Comparison of ENCODE assay signal across 27 cellular contexts in the genomic region with DNA sequence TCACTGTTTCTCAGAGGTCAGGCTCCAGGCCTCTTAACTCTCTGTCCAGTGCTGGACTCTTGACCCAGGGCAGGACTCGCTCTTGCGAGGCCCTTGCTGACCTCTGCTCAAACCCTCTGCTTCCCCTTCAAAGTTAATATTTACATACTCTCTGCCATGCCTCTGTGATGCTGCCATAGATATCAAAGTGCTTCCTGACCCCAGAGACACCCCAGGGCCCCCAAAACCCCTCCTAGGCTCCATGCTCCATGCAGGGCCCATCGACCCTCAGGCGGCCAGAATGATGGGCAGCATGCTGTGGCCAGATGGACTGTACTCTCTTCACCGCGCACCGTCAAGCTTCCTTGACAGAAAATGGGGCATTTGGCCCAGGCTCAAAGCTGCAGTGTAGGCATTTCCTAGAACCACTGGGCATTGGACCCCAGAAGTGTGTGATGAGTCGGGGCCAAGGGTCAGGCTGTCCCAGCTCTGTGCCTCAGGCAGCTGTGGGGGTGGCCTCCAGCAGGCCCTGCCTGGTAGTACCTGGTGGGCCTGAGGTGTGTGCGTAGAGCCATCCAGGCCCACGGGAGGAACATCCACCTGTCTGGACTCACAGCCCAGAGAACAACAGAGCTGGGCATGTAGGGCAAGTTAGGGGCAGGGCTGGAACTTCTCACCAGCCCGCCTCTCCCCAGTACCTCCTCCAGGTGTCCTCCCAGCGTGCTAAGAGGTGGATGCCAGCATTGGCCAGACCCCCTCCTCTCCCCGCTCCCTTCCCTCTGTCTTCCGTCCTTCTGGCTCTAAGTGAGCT.
DNase-seq lines count a peak whose midpoint lies in the region; ATAC-seq, FAIRE-seq and TF ChIP-seq lines count a peak whose summit lies in the region.
"Had no signal": no experiment of that assay in that cellular context is flagged by ENCODE, and none has a peak within 500 bp of the region (broad histone marks: within the 10 kb centered on the region; RNA-seq: fewer than 3 reads in every experiment).

No MANE protein-coding gene starts in this region.

- H3K14ac ChIP-seq in H1 (ENCODE audit: insufficient read length) = no peak overlapping the region
- H3K14ac ChIP-seq in mesenchymal stem cell (ENCODE audit: low read length in 2 of 2) = no peak overlapping the region

- H3K9me3 ChIP-seq in Caco-2 = no peaks in the 10 kb centered on the region
- no peaks in the 10 kb centered on the region for H3K9me3 ChIP-seq in NT2/D1 (ENCODE audit: insufficient read depth, low read length)
- no peaks in the 10 kb centered on the region for H3K9me3 ChIP-seq in H1 (ENCODE audit: insufficient read depth in 2 of 2, low read depth in 1 of 2, low read length in 1 of 2)
- H3K9me3 ChIP-seq in mesenchymal stem cell (ENCODE audit: control insufficient read depth, low read length) = no peaks in the 10 kb centered on the region
- H3K9me3 ChIP-seq in effector memory CD4-positive, alpha-beta T cell (ENCODE audit: control insufficient read depth, low read length) = no peaks in the 10 kb centered on the region
- H3K9me3 ChIP-seq: BLaER1, colonic mucosa, esophagus squamous epithelium, gastrocnemius medialis, Peyer's patch, upper lobe of left lung had no signal

- 87% methylated on average over 13 of the region's 14 CpGs; no CpG with 5 or more reads in 1 of the 2 experiments for WGBS in H1 (ENCODE audit: extremely low coverage in 1 of 2, insufficient coverage in 1 of 2, insufficient read length in 1 of 2, insufficient replicate concordance in 2 of 2, low coverage in 1 of 2, low lambda C conversion rate in 2 of 2, missing lambda C conversion rate in 1 of 2), 2 experiments
- 89% methylated on average over 14 of the region's 14 CpGs for WGBS in mesenchymal stem cell

- CTCF ChIA-PET in Caco-2 (lab: Charles Lee) (interaction anchor here (1.2 to 1.3 kb wide), 2 partner anchors 14 to 166 kb away, joined by 3 to 10 read pairs; no protein-coding TSS in a partner anchor), H1 (lab: Charles Lee; ENCODE audit: partially characterized antibody) (interaction anchor here (0.7 to 6.7 kb wide), 24 partner anchors 9 to 189 kb away, joined by 3 to 42 read pairs (median 5); partner anchors contain the start of gene VEGFA)

- DNase-seq in Caco-2 (peak; percentile 19 to 56), NT2/D1 (ENCODE audit: low read depth, low spot score) (no peak), H1 (ENCODE audit: low read depth in 1 of 2, low spot score in 2 of 2) (no peak), mesenchymal stem cell (no peak), NCI-H2196 treated with DMSO at 0.1 percent for 48 hours (lab: John Stamatoyannopoulos, UW; ENCODE audit: unreplicated experiment) (no peak), C1 segment of cervical spinal cord (lab: John Stamatoyannopoulos, UW) (no peak)
- DNase-seq in effector memory CD4-positive, alpha-beta T cell = no peak
- DNase-seq: activated CD4-positive, alpha-beta T cell treated with anti-CD3 and anti-CD28 coated beads, Interleukin-2, amount 50 U/mL, for 48 hours; activated CD8-positive, alpha-beta memory T cell treated with anti-CD3 and anti-CD28 coated beads, Interleukin-2, amount 50 U/mL, for 48 hours; activated naive CD4-positive, alpha-beta T cell treated with anti-CD3 and anti-CD28 coated beads, Interleukin-2, amount 50 U/mL, for 16 hours; esophagus squamous epithelium; gastrocnemius medialis; hippocampal formation; NCI-H1694; NCI-H524; nephron progenitor cell; stimulated activated CD4-positive, alpha-beta T cell treated with anti-CD3 and anti-CD28 coated beads, Interleukin-2, amount 100 ng/mL, for 48 hours; substantia nigra; upper lobe of left lung had no signal

- H3K4me2 ChIP-seq in H1 (ENCODE audit: insufficient read depth in 1 of 2, low read depth in 2 of 2, low read length in 2 of 2) (no peak overlapping the region), mesenchymal stem cell (ENCODE audit: low read length, poor library complexity, severe bottlenecking) (no peak overlapping the region)
- H3K4me2 ChIP-seq: BLaER1 had no signal

- H2AK5ac ChIP-seq in H1 (ENCODE audit: low read depth, low read length) (no peak overlapping the region; the same call in 1 of the 2 replicates), mesenchymal stem cell (ENCODE audit: low read length, severe bottlenecking) (peak overlapping the region; percentile 23)

- H3K4me3 ChIP-seq in Caco-2 (ENCODE audit: low read depth, low read length) = no peak overlapping the region
- no peak overlapping the region for H3K4me3 ChIP-seq in NT2/D1 (ENCODE audit: insufficient read length, low read depth)
- no peak overlapping the region for H3K4me3 ChIP-seq in H1 (ENCODE audit: extremely low read depth in 1 of 4, insufficient read depth in 2 of 4, low read depth in 3 of 4, low read length in 4 of 4)
- H3K4me3 ChIP-seq in mesenchymal stem cell (ENCODE audit: insufficient read depth in 1 of 2, low read depth in 1 of 2, low read length in 2 of 2) = no peak overlapping the region
- H3K4me3 ChIP-seq in effector memory CD4-positive, alpha-beta T cell (ENCODE audit: insufficient read depth, low read depth, low read length, poor library complexity, severe bottlenecking) = no peak overlapping the region
- H3K4me3 ChIP-seq: BLaER1, cardiac muscle cell, colonic mucosa, esophagus squamous epithelium, gastrocnemius medialis, Peyer's patch, upper lobe of left lung had no signal

- H3K23me2 ChIP-seq in H1 (ENCODE audit: low read depth, low read length) = no peaks in the 10 kb centered on the region

- H2BK5ac ChIP-seq in H1 (ENCODE audit: low read depth, low read length) = 0 out of 2 replicates have a peak overlapping the region, but pooled peaks have one; percentile 37
- no peak overlapping the region for H2BK5ac ChIP-seq in mesenchymal stem cell (ENCODE audit: low read depth, low read length, poor library complexity, severe bottlenecking)

- intact Hi-C loops in Caco-2 (cut with micrococcal nuclease; ENCODE audit: unreplicated experiment) = loop anchor here (5.0 kb wide), 2 partner anchors 60 to 160 kb away; no protein-coding TSS in a partner anchor

- H2BK12ac ChIP-seq in H1 (ENCODE audit: low read depth, low read length) = peak overlapping the region; percentile 78
- peak overlapping the region; percentile 9 to 51 for H2BK12ac ChIP-seq in mesenchymal stem cell (ENCODE audit: low read length in 2 of 2)

- no peaks in the 10 kb centered on the region for H3K27me3 Mint-ChIP-seq in Caco-2 (ENCODE audit: insufficient read depth, unreplicated experiment)

- H3K27ac ChIP-seq in H1 (ENCODE audit: low read depth, low read length) (no peak overlapping the region), mesenchymal stem cell (ENCODE audit: low read length, poor library complexity, severe bottlenecking) (no peak overlapping the region)
- H3K27ac ChIP-seq in effector memory CD4-positive, alpha-beta T cell (ENCODE audit: insufficient read depth, low read length, poor library complexity, severe bottlenecking) = no peak overlapping the region
- H3K27ac ChIP-seq: BLaER1, cardiac muscle cell, colonic mucosa, esophagus squamous epithelium, gastrocnemius medialis, upper lobe of left lung had no signal

- no peak for TF ChIP-seq EP300 in H1 (IDR thresholded peaks at IDR 0.05; ENCODE audit: borderline replicate concordance in 1 of 2, low read depth in 2 of 2, low read length in 2 of 2)

- no TSS peak for BruUV-seq in Caco-2 (replicated peaks; lab: Mats Ljungman, UMichigan)

- H3K36me3 ChIP-seq in Caco-2 (ENCODE audit: control insufficient read depth, insufficient read depth, low read length) (no peaks in the 10 kb centered on the region), NT2/D1 (ENCODE audit: insufficient read depth, insufficient read length, low read length) (no peaks in the 10 kb centered on the region), H1 (ENCODE audit: control insufficient read depth in 2 of 4, insufficient read depth in 4 of 4, low read length in 3 of 4) (no peaks in the 10 kb centered on the region), mesenchymal stem cell (ENCODE audit: control insufficient read depth in 1 of 2, insufficient read depth in 2 of 2, low read depth in 1 of 2, low read length in 2 of 2) (no peaks in the 10 kb centered on the region)
- H3K36me3 ChIP-seq in effector memory CD4-positive, alpha-beta T cell (ENCODE audit: control insufficient read depth, insufficient read depth, low read length) = no peaks in the 10 kb centered on the region
- H3K36me3 ChIP-seq: BLaER1, cardiac muscle cell, colonic mucosa, esophagus squamous epithelium, gastrocnemius medialis, Peyer's patch, upper lobe of left lung had no signal

- H4K20me1 ChIP-seq in H1 (replicated peaks in 1 of 2; ENCODE audit: control insufficient read depth in 1 of 2, insufficient read depth in 2 of 2, low read length in 2 of 2) = no peaks in the 10 kb centered on the region
- H4K20me1 ChIP-seq: BLaER1 had no signal

- H4K5ac ChIP-seq in H1 (ENCODE audit: insufficient read length, low read depth, low read length) = no peak overlapping the region

- no peak overlapping the region for H3K23ac ChIP-seq in H1 (ENCODE audit: insufficient read length)
- H3K23ac ChIP-seq in mesenchymal stem cell (ENCODE audit: low read length in 2 of 2) = no peak overlapping the region

- H4K8ac ChIP-seq in H1 (ENCODE audit: extremely low read depth, insufficient read depth, low read length) (peak overlapping the region; percentile 40), mesenchymal stem cell (ENCODE audit: low read length) (peak overlapping the region; percentile 48)

- H3K79me2 ChIP-seq in H1 (ENCODE audit: control insufficient read depth in 1 of 2, insufficient read depth in 2 of 2, low read length in 2 of 2) = no peaks in the 10 kb centered on the region

- H3K27ac Mint-ChIP-seq in Caco-2 (ENCODE audit: unreplicated experiment) = peak overlapping the region; percentile 94
- H3K27ac Mint-ChIP-seq: activated T-helper 17 cell treated with anti-CD3 and anti-CD28 coated beads, Interleukin-2, amount 50 U/mL, for 72 hours; nephron progenitor cell had no signal

- TF ChIP-seq CTCF in Caco-2 (IDR thresholded peaks at IDR 0.05; ENCODE audit: insufficient read depth in 1 of 2, low read depth in 1 of 2, low read length in 1 of 2, severe bottlenecking in 1 of 2, unreplicated experiment in 1 of 2) = no peak
- peak in 2 of 3 experiments; percentile 7 to 23; a peak in 3 of 4 replicates for TF ChIP-seq CTCF in H1 (IDR thresholded peaks at IDR 0.05; ENCODE audit: control extremely low read depth in 1 of 3, insufficient read depth in 1 of 3, low read depth in 1 of 3, low read length in 3 of 3)

- no peak for FAIRE-seq in H1 (lab: Jason Lieb, UNC)
- FAIRE-seq: endometrium had no signal

- H3K9ac ChIP-seq in NT2/D1 (ENCODE audit: insufficient read length, low read depth) (peak overlapping the region; percentile 28), H1 (replicated peaks in 1 of 4; ENCODE audit: extremely low read depth in 1 of 4, low read depth in 3 of 4, low read length in 3 of 4) (no peak overlapping the region), mesenchymal stem cell (ENCODE audit: low read length) (no peak overlapping the region)
- H3K9ac ChIP-seq: BLaER1 had no signal

- peaks cover 22% of the 10 kb centered on the region for H3K4me1 Mint-ChIP-seq in Caco-2 (ENCODE audit: low read depth, unreplicated experiment)
- H3K4me1 Mint-ChIP-seq: activated T-helper 17 cell treated with anti-CD3 and anti-CD28 coated beads, Interleukin-2, amount 50 U/mL, for 72 hours had no signal

- TF ChIP-seq RAD21 in H1 (IDR thresholded peaks at IDR 0.05 in 1 of 2, conservative IDR thresholded peaks at IDR 0.05 in 1 of 2; ENCODE audit: low read depth in 2 of 2, low read length in 2 of 2) = peak in 1 of 2 experiments; percentile 43; a peak in 1 of 4 replicates

- H2BK15ac ChIP-seq in H1 (ENCODE audit: low read length) (peak overlapping the region; percentile 93; the same call in 1 of the 2 replicates), mesenchymal stem cell (ENCODE audit: low read depth, poor library complexity, severe bottlenecking) (peak overlapping the region; percentile 85)

- H2BK120ac ChIP-seq in H1 (replicated peaks; ENCODE audit: low read depth, low read length) (no peak overlapping the region), mesenchymal stem cell (ENCODE audit: low read depth, low read length) (no peak overlapping the region)

- H3K27me3 ChIP-seq in Caco-2 (replicated peaks; ENCODE audit: control insufficient read depth, insufficient read depth, low read length) = no peaks in the 10 kb centered on the region
- H3K27me3 ChIP-seq in NT2/D1 (ENCODE audit: insufficient read depth, insufficient read length) = no peaks in the 10 kb centered on the region
- no peaks in the 10 kb centered on the region for H3K27me3 ChIP-seq in H1 (replicated peaks in 1 of 4; ENCODE audit: control insufficient read depth in 3 of 4, extremely low read depth in 1 of 4, insufficient read depth in 3 of 4, low read length in 3 of 4)
- peaks cover 0 to 6% of the 10 kb centered on the region in 2 experiments for H3K27me3 ChIP-seq in mesenchymal stem cell (ENCODE audit: control insufficient read depth in 1 of 2, insufficient read depth in 1 of 2, low read length in 2 of 2)
- H3K27me3 ChIP-seq in effector memory CD4-positive, alpha-beta T cell (replicated peaks; ENCODE audit: control insufficient read depth, insufficient read depth, low read length, poor library complexity, severe bottlenecking) = no peaks in the 10 kb centered on the region
- H3K27me3 ChIP-seq: BLaER1, cardiac muscle cell, colonic mucosa, esophagus squamous epithelium, gastrocnemius medialis, Peyer's patch, upper lobe of left lung had no signal

- peak overlapping the region; percentile 33; the same call in 1 of the 2 replicates for H3K18ac ChIP-seq in H1 (ENCODE audit: extremely low read depth, low read length)
- H3K18ac ChIP-seq in mesenchymal stem cell (ENCODE audit: low read depth in 1 of 2, low read length in 2 of 2) = peak overlapping the region in 1 of 2 experiments; percentile 13

- no peak overlapping the region for H3K4me3 Mint-ChIP-seq in Caco-2 (ENCODE audit: unreplicated experiment)
- H3K4me3 Mint-ChIP-seq: activated T-helper 17 cell treated with anti-CD3 and anti-CD28 coated beads, Interleukin-2, amount 50 U/mL, for 72 hours; nephron progenitor cell had no signal

- H2AFZ ChIP-seq in H1 (ENCODE audit: low read length) (no peak overlapping the region), mesenchymal stem cell (ENCODE audit: low read depth, low read length) (no peak overlapping the region)

- H3K9me3 Mint-ChIP-seq in Caco-2 (ENCODE audit: unreplicated experiment) = no peaks in the 10 kb centered on the region
- H3K9me3 Mint-ChIP-seq: activated T-helper 17 cell treated with anti-CD3 and anti-CD28 coated beads, Interleukin-2, amount 50 U/mL, for 72 hours; nephron progenitor cell had no signal

- H3K79me1 ChIP-seq in H1 (ENCODE audit: low read depth, low read length) = no peaks in the 10 kb centered on the region
- H3K79me1 ChIP-seq in mesenchymal stem cell (replicated peaks; ENCODE audit: low read length, poor library complexity, severe bottlenecking) = no peaks in the 10 kb centered on the region

- POLR2A ChIA-PET in Caco-2 (lab: Charles Lee) = interaction anchor here (0.5 to 1.7 kb wide), 3 partner anchors 14 to 15 kb away, joined by 3 to 22 read pairs (median 4); no protein-coding TSS in a partner anchor
- POLR2A ChIA-PET in H1 (lab: Charles Lee; ENCODE audit: partially characterized antibody) = interaction anchor here (0.8 to 3.0 kb wide), 9 partner anchors 7 to 22 kb away, joined by 3 to 32 read pairs (median 4); no protein-coding TSS in a partner anchor

- H3K4ac ChIP-seq in H1 (replicated peaks; ENCODE audit: insufficient read length, low read depth, low read length) (no peak overlapping the region), mesenchymal stem cell (ENCODE audit: low read depth in 1 of 2, low read length in 2 of 2) (peak overlapping the region in 1 of 2 experiments; percentile 30)

- peaks cover 55% of the 10 kb centered on the region for H3K4me1 ChIP-seq in Caco-2
- H3K4me1 ChIP-seq in NT2/D1 (ENCODE audit: insufficient read depth, insufficient read length) = peaks cover 17% of the 10 kb centered on the region
- H3K4me1 ChIP-seq in H1 (replicated peaks in 1 of 4; ENCODE audit: control insufficient read depth in 3 of 4, insufficient read depth in 4 of 4, low read length in 3 of 4) = peaks cover 0 to 20% (median 11%) of the 10 kb centered on the region in 4 experiments; a peak in 6 of 7 replicates
- H3K4me1 ChIP-seq in mesenchymal stem cell (ENCODE audit: control insufficient read depth, insufficient read depth, low read depth, low read length) = peaks cover 46% of the 10 kb centered on the region
- H3K4me1 ChIP-seq in effector memory CD4-positive, alpha-beta T cell (ENCODE audit: control insufficient read depth, insufficient read depth, low read length, poor library complexity, severe bottlenecking) = no peaks in the 10 kb centered on the region

- ATAC-seq in GM19455 (IDR thresholded peaks at IDR 0.05; ENCODE audit: unreplicated experiment) = no peak
- ATAC-seq: activated T-helper 17 cell treated with anti-CD3 and anti-CD28 coated beads, Interleukin-2, amount 50 U/mL, for 72 hours; gastrocnemius medialis; right cardiac atrium had no signal

- H2BK20ac ChIP-seq in H1 (ENCODE audit: low read length) = peak overlapping the region; percentile 34; the same call in 1 of the 2 replicates

- H3K56ac ChIP-seq in H1 (replicated peaks; ENCODE audit: insufficient read length, low read depth, low read length) = no peak overlapping the region

- no peak overlapping the region for H4K91ac ChIP-seq in H1 (replicated peaks; ENCODE audit: insufficient read length, low read length)
- peak overlapping the region; percentile 37 for H4K91ac ChIP-seq in mesenchymal stem cell (ENCODE audit: low read length)

- peaks cover 7% of the 10 kb centered on the region for H3K36me3 Mint-ChIP-seq in Caco-2 (ENCODE audit: insufficient read depth, unreplicated experiment)

- no peak for TF ChIP-seq POLR2A in H1 (IDR thresholded peaks at IDR 0.05; ENCODE audit: control extremely low read depth in 1 of 2, low read depth in 2 of 2, low read length in 2 of 2)

Comparison
In these comparisons a context has a peak if more than half of its experiments do, and no peak if none do; other contexts are left out.
1. DNase-seq: peak in Caco-2 (2 of 2); none in NT2/D1 (single experiment), H1 (0 of 2), mesenchymal stem cell (single experiment), effector memory CD4-positive, alpha-beta T cell (0 of 3), NCI-H2196 treated with DMSO at 0.1 percent for 48 hours (single experiment) and C1 segment of cervical spinal cord (0 of 14).
2. CTCF ChIP-seq: peak in H1 (2 of 3); none in Caco-2 (0 of 2).